12 cellular contexts compared by ENCODE assay signal in the genomic region with DNA sequence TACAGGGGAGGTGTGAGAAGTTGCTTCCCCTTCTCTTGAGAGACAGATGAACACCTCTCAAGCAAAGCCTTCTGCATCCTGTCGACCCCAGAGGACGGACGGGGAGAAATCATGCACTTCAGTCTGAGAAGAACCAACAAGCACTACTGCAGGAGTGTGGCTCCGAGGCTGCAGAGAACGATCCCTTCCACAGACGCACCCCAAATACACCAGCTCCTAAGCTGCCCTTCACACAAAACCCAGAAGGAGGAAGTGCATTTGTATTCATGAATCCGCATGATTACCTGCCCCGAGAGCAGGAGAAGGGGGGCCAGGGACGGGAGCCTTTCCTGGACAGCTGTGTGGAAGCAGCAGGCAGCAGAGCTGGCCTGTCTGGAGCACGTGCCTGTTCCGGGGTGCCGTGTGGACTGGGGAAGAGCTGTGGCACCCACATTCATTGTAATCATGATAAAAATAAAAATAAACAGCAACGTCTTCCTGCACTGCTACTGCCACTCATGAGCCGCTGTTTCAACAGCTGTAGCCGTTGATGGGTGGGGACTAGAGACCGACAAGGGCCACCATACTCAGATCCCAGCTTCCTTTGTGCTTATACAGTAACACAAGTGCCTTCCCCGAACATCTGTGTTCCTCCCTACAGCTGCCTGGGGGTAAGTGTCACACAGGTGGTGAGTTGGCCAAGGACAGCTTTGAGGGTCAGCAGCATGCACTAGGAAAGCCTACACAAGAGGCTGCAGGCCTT. TPM values are rescaled to one million over a fixed set of nuclear protein-coding genes. Genes with fewer than 3 reads are reported as not detected.
DNase-seq lines count a peak whose midpoint lies in the region; ATAC-seq, FAIRE-seq and TF ChIP-seq lines count a peak whose summit lies in the region.
"Had no signal": no experiment of that assay in that cellular context is flagged by ENCODE, and none has a peak within 500 bp of the region (broad histone marks: within the 10 kb centered on the region; RNA-seq: fewer than 3 reads in every experiment).

No MANE protein-coding gene starts in this region.

- no peak overlapping the region for H3K27ac ChIP-seq in right lobe of liver
- H3K27ac ChIP-seq: body of pancreas had no signal

- intact Hi-C loops in CD14-positive monocyte (cut with micrococcal nuclease): no loop called here
- intact Hi-C loops in right lobe of liver (cut with DNase I): no loop called here

- peak overlapping the region; percentile 31 to 48 for H3K4me3 Mint-ChIP-seq in CD14-positive monocyte

- WGBS in right lobe of liver (ENCODE audit: insufficient coverage, low coverage, low lambda C conversion rate, missing lambda C conversion rate): 56% methylated on average over 14 of the region's 17 CpGs

- FAIRE-seq in GM12892 (lab: Jason Lieb, UNC): no peak
- FAIRE-seq: endothelial cell of umbilical vein had no signal

- DNase-seq in CD14-positive monocyte (ENCODE audit: low spot score) (no peak), NOMO-1 treated with DMSO at 0.1 percent for 48 hours (lab: John Stamatoyannopoulos, UW; ENCODE audit: unreplicated experiment) (peak; percentile 58), right lobe of liver (peak in 1 of 3 donors; percentile 46), GM12892 (ENCODE audit: insufficient read length) (no peak), NCI-H2196 (lab: John Stamatoyannopoulos, UW; ENCODE audit: unreplicated experiment) (no peak), NCI-H82 (lab: John Stamatoyannopoulos, UW) (no peak)
- DNase-seq: activated CD8-positive, alpha-beta memory T cell treated with anti-CD3 and anti-CD28 coated beads, Interleukin-2, amount 50 U/mL, for 48 hours; body of pancreas; NCI-H1417 had no signal

- H3K27me3 Mint-ChIP-seq in CD14-positive monocyte (ENCODE audit: low read depth in 3 of 3): no peaks in the 10 kb centered on the region

- TF ChIP-seq POLR2A in right lobe of liver (IDR thresholded peaks at IDR 0.05) (no peak), GM12892 (IDR thresholded peaks at IDR 0.05; ENCODE audit: low read depth, low read length) (no peak)

- peaks cover 0 to 47% (median 21%) of the 10 kb centered on the region in 4 donors for H3K4me1 ChIP-seq in right lobe of liver
- H3K4me1 ChIP-seq: body of pancreas had no signal

- peaks cover 33% of the 10 kb centered on the region for H3K4me1 Mint-ChIP-seq in CD14-positive monocyte

- H3K36me3 Mint-ChIP-seq in CD14-positive monocyte: peaks cover 89 to 98% of the 10 kb centered on the region in 2 donors

- TF ChIP-seq CTCF in CD14-positive monocyte (IDR thresholded peaks at IDR 0.05) (no peak), right lobe of liver (IDR thresholded peaks at IDR 0.05) (no peak)

- no peak overlapping the region for H3K4me3 ChIP-seq in right lobe of liver
- H3K4me3 ChIP-seq: body of pancreas had no signal

- peaks cover 0 to 98% (median 58%) of the 10 kb centered on the region in 4 donors for H3K36me3 ChIP-seq in right lobe of liver

- H3K27ac Mint-ChIP-seq in CD14-positive monocyte: peak overlapping the region; percentile 68 to 92 (median 82)

- no peaks in the 10 kb centered on the region for H3K9me3 ChIP-seq in right lobe of liver
- H3K9me3 ChIP-seq: body of pancreas had no signal

- H3K27me3 ChIP-seq in right lobe of liver: no peaks in the 10 kb centered on the region
- H3K27me3 ChIP-seq: body of pancreas had no signal

- H3K9me3 Mint-ChIP-seq in CD14-positive monocyte: peaks cover 3 to 9% (median 5%) of the 10 kb centered on the region in 7 donors

- ATAC-seq in GM18868 (IDR thresholded peaks at IDR 0.05; ENCODE audit: unreplicated experiment) (peak; percentile 61), right lobe of liver (peak; percentile 4 to 36 (median 9)), HG03354 (IDR thresholded peaks at IDR 0.05; ENCODE audit: poor library complexity, severe bottlenecking, unreplicated experiment) (no peak)
- ATAC-seq: body of pancreas had no signal

RNA-seq across cellular contexts. Expression of a gene that starts 42.9 kb away (rescaled TPM):
- polyA plus RNA-seq in CD14-positive monocyte: 100 to 1,000 TPM in 1 of 2 donors, 10 to 100 TPM in 1; 72.4 to 115 TPM
- total RNA-seq in right lobe of liver: 1,000 to 10,000 TPM in 1 of 6 experiments, 100 to 1,000 TPM in 5; 544 to 1,154 (median 743) TPM
- 40.4 TPM for polyA plus RNA-seq in GM12892 (2012; ENCODE audit: missing spikeins)

RNA-seq across cellular contexts. Expression of a gene that starts 49.0 kb away (rescaled TPM):
- polyA plus RNA-seq in CD14-positive monocyte: 1 to 10 TPM; 1.2 to 1.6 TPM
- total RNA-seq in right lobe of liver: 1 to 10 TPM in 5 of 6 experiments, under 1 TPM in 1; 0.84 to 10.0 (median 1.5) TPM
- polyA plus RNA-seq in GM12892 (2012; ENCODE audit: missing spikeins): 31.7 TPM
